In the genomic region with DNA sequence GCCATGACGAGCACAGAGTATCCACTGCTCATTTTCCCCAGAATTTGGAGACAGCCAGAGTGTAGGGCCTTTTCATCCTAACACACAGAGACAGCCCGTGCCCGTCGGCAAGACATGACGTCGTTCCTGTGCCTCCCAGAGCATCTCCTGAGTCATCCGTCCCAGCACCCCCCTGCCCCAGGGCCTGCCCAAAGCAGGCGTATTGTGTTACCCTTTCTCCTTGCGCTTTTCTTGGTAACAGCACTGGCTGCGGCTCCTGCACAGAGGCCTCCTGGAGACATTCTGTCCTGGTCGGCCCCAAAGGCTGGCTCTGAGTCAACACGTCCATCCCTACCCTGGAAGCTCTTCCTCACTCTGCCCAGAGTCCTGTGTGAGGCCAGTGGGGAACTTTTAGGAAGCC, we compare ENCODE assay signal across 10 cellular contexts.
A peak's percentile ranks its signal among the peaks of the same experiment; 100 is the strongest.
DNase-seq lines count a peak whose midpoint lies in the region; TF ChIP-seq lines count a peak whose summit lies in the region.
"Had no signal": no experiment of that assay in that cellular context is flagged by ENCODE, and none has a peak within 500 bp of the region (broad histone marks: within the 10 kb centered on the region; RNA-seq: fewer than 3 reads in every experiment).

No MANE protein-coding gene starts in this region.

- TF ChIP-seq EP300 in ovary (IDR thresholded peaks at IDR 0.05) = no peak

- CTCF ChIA-PET in RWPE1 (lab: Yijun Ruan, JAX) = interaction anchor here (0.6 kb wide), 1 partner anchor 122 kb away, joined by 3 read pairs; no protein-coding TSS in a partner anchor

- H3K4me1 ChIP-seq in prostate gland (replicated peaks) = no peaks in the 10 kb centered on the region
- H3K4me1 ChIP-seq in ovary (ENCODE audit: insufficient read depth) = no peaks in the 10 kb centered on the region

- no peak overlapping the region for H3K4me3 ChIP-seq in prostate gland
- H3K4me3 ChIP-seq in ovary = no peak overlapping the region

- DNase-seq in Daoy (ENCODE audit: low read depth) = peak; percentile 94
- peak; percentile 83 for DNase-seq in RWPE1 (ENCODE audit: low spot score)
- peak; percentile 65 for DNase-seq in fibroblast of peridontal ligament (ENCODE audit: extremely low read depth)
- no peak for DNase-seq in prostate gland (ENCODE audit: low spot score)
- no peak for DNase-seq in activated CD4-positive, alpha-beta T cell treated with anti-CD3 and anti-CD28 coated beads for 48 hours
- DNase-seq in NCI-H2081 treated with DMSO at 0.1 percent for 48 hours (lab: John Stamatoyannopoulos, UW) = no peak
- no peak for DNase-seq in ovary
- DNase-seq in MV-4-11 (lab: John Stamatoyannopoulos, UW) = no peak
- DNase-seq: activated T-cell treated with anti-CD3 and anti-CD28 coated beads, Interleukin-2, amount 50 U/mL, for 24 hours; NCI-H2171 treated with DMSO at 0.1 percent for 48 hours had no signal

- intact Hi-C loops in prostate gland (cut with DNase I) = loop anchor here (5.0 kb wide), 2 partner anchors 35 to 80 kb away; no protein-coding TSS in a partner anchor
- intact Hi-C loops in ovary (cut with DNase I) = no loop called here

- H3K27ac ChIP-seq in RWPE1 (peak overlapping the region; percentile 68), prostate gland (peak overlapping the region; percentile 75 to 77), ovary (no peak overlapping the region)

- TF ChIP-seq POLR2A in prostate gland (IDR thresholded peaks at IDR 0.05) (no peak), ovary (IDR thresholded peaks at IDR 0.05) (no peak)

- WGBS in prostate gland = 49% methylated on average over 12 of the region's 12 CpGs
- WGBS in ovary, 3 donors = 73 to 86% (median 85%) methylated on average over 12 of the region's 12 CpGs

- TF ChIP-seq CTCF in RWPE1 (conservative IDR thresholded peaks at IDR 0.05; ENCODE audit: low read depth) = no peak
- TF ChIP-seq CTCF in prostate gland (IDR thresholded peaks at IDR 0.05) = no peak
- TF ChIP-seq CTCF in ovary (IDR thresholded peaks at IDR 0.05) = no peak

- H3K27me3 ChIP-seq in prostate gland (replicated peaks; ENCODE audit: insufficient read depth) (no peaks in the 10 kb centered on the region), ovary (no peaks in the 10 kb centered on the region)

- POLR2A ChIA-PET in RWPE1 (lab: Yijun Ruan, JAX; ENCODE audit: low non-redundant PET) = interaction anchor here (0.6 kb wide), 1 partner anchor 23 kb away, joined by 3 read pairs; no protein-coding TSS in a partner anchor

- H3K9me3 ChIP-seq in prostate gland (no peaks in the 10 kb centered on the region), ovary (no peaks in the 10 kb centered on the region)

- H3K36me3 ChIP-seq in prostate gland = no peaks in the 10 kb centered on the region
- H3K36me3 ChIP-seq in ovary = no peaks in the 10 kb centered on the region

Comparison
In these comparisons a context has a peak if more than half of its experiments do, and no peak if none do; other contexts are left out.
1. DNase-seq: peak in Daoy (single experiment), RWPE1 (single experiment) and fibroblast of peridontal ligament (single experiment); none in prostate gland (single experiment), activated CD4-positive, alpha-beta T cell treated with anti-CD3 and anti-CD28 coated beads for 48 hours (single experiment), NCI-H2081 treated with DMSO at 0.1 percent for 48 hours (single experiment), ovary (0 of 5) and MV-4-11 (single experiment).
2. H3K27ac ChIP-seq: peak in RWPE1 (single experiment) and prostate gland (2 of 2); none in ovary (0 of 2).